In the genomic region with DNA sequence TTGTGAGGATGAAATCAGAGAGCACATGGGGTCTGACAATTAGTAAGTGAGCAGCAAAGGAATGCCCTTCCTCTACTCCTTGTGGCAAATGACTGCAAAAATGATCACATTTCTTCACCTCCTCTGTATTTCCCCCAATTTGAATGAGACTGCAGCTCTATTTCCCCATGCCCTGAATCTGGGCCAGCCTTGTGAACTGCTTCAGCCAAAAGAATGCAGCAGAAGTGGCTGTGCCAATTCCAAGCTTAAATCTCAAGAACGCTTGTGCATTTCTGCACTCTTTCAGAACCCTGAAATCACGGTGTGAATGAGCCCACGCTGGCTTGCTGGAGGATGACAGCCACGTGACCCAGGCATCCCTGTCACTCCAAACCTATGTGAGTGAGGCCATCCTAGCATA, we compare ENCODE assay signal across 21 cellular contexts. TPM values are rescaled to one million over a fixed set of nuclear protein-coding genes. Genes with fewer than 3 reads are reported as not detected.
DNase-seq lines count a peak whose midpoint lies in the region; ATAC-seq and TF ChIP-seq lines count a peak whose summit lies in the region.
"Had no signal": no experiment of that assay in that cellular context is flagged by ENCODE, and none has a peak within 500 bp of the region (broad histone marks: within the 10 kb centered on the region; RNA-seq: fewer than 3 reads in every experiment).

No MANE protein-coding gene starts in this region.

- intact Hi-C loops in right cardiac atrium (cut with DNase I) = no loop called here
- intact Hi-C loops in left ventricle myocardium superior (cut with micrococcal nuclease) = no loop called here
- intact Hi-C loops in body of pancreas (cut with DNase I) = no loop called here
- intact Hi-C loops in left lung (cut with DNase I) = no loop called here
- intact Hi-C loops in upper lobe of right lung (cut with DNase I) = no loop called here

- no peak overlapping the region for H3K27ac ChIP-seq in right cardiac atrium (ENCODE audit: low read length)
- H3K27ac ChIP-seq in body of pancreas = no peak overlapping the region
- peak overlapping the region in 1 of 2 donors; percentile 8 for H3K27ac ChIP-seq in left lung
- H3K27ac ChIP-seq in upper lobe of right lung = no peak overlapping the region
- H3K27ac ChIP-seq: KMS-11, uterus had no signal

- POLR2A ChIA-PET in activated CD8-positive, alpha-beta T cell treated with anti-CD3 and anti-CD28 coated beads, Interleukin-2, amount 10 ng/mL, durations not matched to agents 7 days and 5 days (lab: Charles Lee) = no interaction called here

- DNase-seq in right cardiac atrium (peak in 2 of 3 donors; percentile 58 to 76), left ventricle myocardium superior (no peak), body of pancreas (peak in 1 of 4 donors; percentile 30), left lung (no peak), upper lobe of right lung (no peak)
- no peak for DNase-seq in activated CD8-positive, alpha-beta T cell treated with anti-CD3 and anti-CD28 coated beads, Interleukin-2, amount 10 ng/mL, durations not matched to agents 7 days and 5 days
- DNase-seq: activated CD4-positive, alpha-beta memory T cell treated with anti-CD3 and anti-CD28 coated beads for 36 hours; activated T-cell treated with anti-CD3 and anti-CD28 coated beads, Interleukin-2, amount 50 U/mL, for 48 hours; COR-L47; effector memory CD4-positive, alpha-beta T cell; NCI-H1092; NCI-H2081; NCI-H524; nucleus accumbens; T-helper 1 cell had no signal

- ATAC-seq in right cardiac atrium (peak in 1 of 2 donors; percentile 53), left ventricle myocardium superior (no peak), body of pancreas (peak; percentile 18), left lung (peak; percentile 71), upper lobe of right lung (peak; percentile 65), HG03439 (IDR thresholded peaks at IDR 0.05; ENCODE audit: unreplicated experiment) (no peak)
- no peak for ATAC-seq in activated CD8-positive, alpha-beta T cell treated with anti-CD3 and anti-CD28 coated beads, Interleukin-2, amount 10 ng/mL, durations not matched to agents 7 days and 5 days
- no peak for ATAC-seq in stimulated activated memory B cell treated with anti-CD40 and anti-IgM and Interleukin-4, amounts not matched to agents 10 μg/mL and 1 μg/mL and 100 μg/mL, for 72 hours

- no peak for TF ChIP-seq POLR2A in body of pancreas (IDR thresholded peaks at IDR 0.05)

- H3K36me3 ChIP-seq in body of pancreas (replicated peaks in 1 of 2; ENCODE audit: insufficient read depth in 1 of 2, low read depth in 2 of 2) (peaks cover 0 to 8% of the 10 kb centered on the region in 2 donors), left lung (peaks cover 0 to 95% of the 10 kb centered on the region in 2 donors), upper lobe of right lung (peaks cover 95% of the 10 kb centered on the region)
- H3K36me3 ChIP-seq: uterus had no signal

- H3K4me1 Mint-ChIP-seq in activated CD8-positive, alpha-beta T cell treated with anti-CD3 and anti-CD28 coated beads, Interleukin-2, amount 10 ng/mL, durations not matched to agents 7 days and 5 days (ENCODE audit: low read depth) = peaks cover 23% of the 10 kb centered on the region
- H3K4me1 Mint-ChIP-seq in stimulated activated memory B cell treated with anti-CD40 and anti-IgM and Interleukin-4, amounts not matched to agents 10 μg/mL and 1 μg/mL and 100 μg/mL, for 72 hours = peaks cover 13% of the 10 kb centered on the region

- H3K4me3 ChIP-seq in right cardiac atrium (ENCODE audit: low read length) (no peak overlapping the region), body of pancreas (no peak overlapping the region), left lung (no peak overlapping the region), upper lobe of right lung (no peak overlapping the region)
- H3K4me3 ChIP-seq: uterus had no signal

- 62% methylated on average over 4 of the region's 4 CpGs for WGBS in right cardiac atrium
- WGBS in body of pancreas, 2 donors = 83 to 88% methylated on average over 4 of the region's 4 CpGs

- no peaks in the 10 kb centered on the region for H3K27me3 ChIP-seq in right cardiac atrium (ENCODE audit: control insufficient read depth, insufficient read depth)
- H3K27me3 ChIP-seq in body of pancreas = no peaks in the 10 kb centered on the region
- no peaks in the 10 kb centered on the region for H3K27me3 ChIP-seq in left lung
- no peaks in the 10 kb centered on the region for H3K27me3 ChIP-seq in upper lobe of right lung
- H3K27me3 ChIP-seq: uterus had no signal

- no peaks in the 10 kb centered on the region for H3K9me3 Mint-ChIP-seq in activated CD8-positive, alpha-beta T cell treated with anti-CD3 and anti-CD28 coated beads, Interleukin-2, amount 10 ng/mL, durations not matched to agents 7 days and 5 days (ENCODE audit: insufficient read depth)
- H3K9me3 Mint-ChIP-seq in stimulated activated memory B cell treated with anti-CD40 and anti-IgM and Interleukin-4, amounts not matched to agents 10 μg/mL and 1 μg/mL and 100 μg/mL, for 72 hours = no peaks in the 10 kb centered on the region
- H3K9me3 Mint-ChIP-seq: activated CD4-positive, alpha-beta memory T cell treated with anti-CD3 and anti-CD28 coated beads for 36 hours; activated naive CD4-positive, alpha-beta T cell treated with anti-CD3 and anti-CD28 coated beads, Interleukin-2, amount 50 U/mL, for 72 hours had no signal

- no peak overlapping the region for H3K4me3 Mint-ChIP-seq in activated CD8-positive, alpha-beta T cell treated with anti-CD3 and anti-CD28 coated beads, Interleukin-2, amount 10 ng/mL, durations not matched to agents 7 days and 5 days
- H3K4me3 Mint-ChIP-seq in stimulated activated memory B cell treated with anti-CD40 and anti-IgM and Interleukin-4, amounts not matched to agents 10 μg/mL and 1 μg/mL and 100 μg/mL, for 72 hours = no peak overlapping the region
- H3K4me3 Mint-ChIP-seq: activated CD4-positive, alpha-beta memory T cell treated with anti-CD3 and anti-CD28 coated beads for 36 hours had no signal

- H3K27ac Mint-ChIP-seq in activated CD8-positive, alpha-beta T cell treated with anti-CD3 and anti-CD28 coated beads, Interleukin-2, amount 10 ng/mL, durations not matched to agents 7 days and 5 days = no peak overlapping the region
- H3K27ac Mint-ChIP-seq in stimulated activated memory B cell treated with anti-CD40 and anti-IgM and Interleukin-4, amounts not matched to agents 10 μg/mL and 1 μg/mL and 100 μg/mL, for 72 hours = no peak overlapping the region
- H3K27ac Mint-ChIP-seq: activated CD4-positive, alpha-beta memory T cell treated with anti-CD3 and anti-CD28 coated beads for 36 hours; activated naive CD4-positive, alpha-beta T cell treated with anti-CD3 and anti-CD28 coated beads, Interleukin-2, amount 50 U/mL, for 72 hours had no signal

- CTCF ChIA-PET in activated CD8-positive, alpha-beta T cell treated with anti-CD3 and anti-CD28 coated beads, Interleukin-2, amount 10 ng/mL, durations not matched to agents 7 days and 5 days (lab: Charles Lee) = interaction anchor here (0.9 to 1.6 kb wide), 3 partner anchors 9 to 110 kb away, joined by 3 to 4 read pairs (median 3); no protein-coding TSS in a partner anchor

- H3K4me1 ChIP-seq in right cardiac atrium (ENCODE audit: control insufficient read depth, insufficient read depth, low read length) (no peaks in the 10 kb centered on the region), body of pancreas (no peaks in the 10 kb centered on the region), left lung (peaks cover 11 to 31% of the 10 kb centered on the region in 2 donors), upper lobe of right lung (peaks cover 10% of the 10 kb centered on the region)
- H3K4me1 ChIP-seq: uterus had no signal

- H3K36me3 Mint-ChIP-seq in activated CD8-positive, alpha-beta T cell treated with anti-CD3 and anti-CD28 coated beads, Interleukin-2, amount 10 ng/mL, durations not matched to agents 7 days and 5 days (ENCODE audit: low read depth) = peaks cover 81% of the 10 kb centered on the region
- peaks cover 93% of the 10 kb centered on the region for H3K36me3 Mint-ChIP-seq in stimulated activated memory B cell treated with anti-CD40 and anti-IgM and Interleukin-4, amounts not matched to agents 10 μg/mL and 1 μg/mL and 100 μg/mL, for 72 hours

- H3K9me3 ChIP-seq in right cardiac atrium (ENCODE audit: control insufficient read depth, low read length) (no peaks in the 10 kb centered on the region), body of pancreas (no peaks in the 10 kb centered on the region), left lung (no peaks in the 10 kb centered on the region), upper lobe of right lung (no peaks in the 10 kb centered on the region)
- H3K9me3 ChIP-seq: uterus had no signal

- TF ChIP-seq CTCF in body of pancreas (IDR thresholded peaks at IDR 0.05) = no peak
- TF ChIP-seq CTCF in left lung (IDR thresholded peaks at IDR 0.05) = no peak
- TF ChIP-seq CTCF in upper lobe of right lung (IDR thresholded peaks at IDR 0.05) = no peak

- H3K27me3 Mint-ChIP-seq in activated CD8-positive, alpha-beta T cell treated with anti-CD3 and anti-CD28 coated beads, Interleukin-2, amount 10 ng/mL, durations not matched to agents 7 days and 5 days (ENCODE audit: low read depth) = no peaks in the 10 kb centered on the region
- no peaks in the 10 kb centered on the region for H3K27me3 Mint-ChIP-seq in stimulated activated memory B cell treated with anti-CD40 and anti-IgM and Interleukin-4, amounts not matched to agents 10 μg/mL and 1 μg/mL and 100 μg/mL, for 72 hours
- H3K27me3 Mint-ChIP-seq: activated CD4-positive, alpha-beta memory T cell treated with anti-CD3 and anti-CD28 coated beads for 36 hours had no signal

RNA-seq across cellular contexts. Expression of a gene that starts 9.9 kb away (rescaled TPM):
- 10 to 100 TPM; 24.1 to 37.0 (median 30.7) TPM for total RNA-seq in right cardiac atrium
- 20.7 TPM for polyA plus RNA-seq in right cardiac atrium
- 20.6 TPM for total RNA-seq in left ventricle myocardium superior
- total RNA-seq in body of pancreas = 10 to 100 TPM; 23.1 to 30.0 TPM
- total RNA-seq in left lung = 100 to 1,000 TPM in 1 of 2 donors, 10 to 100 TPM in 1; 95.6 to 185 TPM
- 117 TPM for total RNA-seq in upper lobe of right lung
- total RNA-seq in activated CD8-positive, alpha-beta T cell treated with anti-CD3 and anti-CD28 coated beads, Interleukin-2, amount 10 ng/mL, durations not matched to agents 7 days and 5 days = 100 to 1,000 TPM; 103 to 120 TPM

RNA-seq across cellular contexts. Expression of a gene that starts 26.6 kb away (rescaled TPM):
- total RNA-seq in right cardiac atrium = under 1 TPM in 1 of 4 donors, not detected in 3; 0.23 TPM
- polyA plus RNA-seq in right cardiac atrium = 0.16 TPM
- total RNA-seq in left ventricle myocardium superior = not detected
- total RNA-seq in body of pancreas = not detected
- under 1 TPM in 1 of 2 donors, not detected in 1; 0.34 TPM for total RNA-seq in left lung
- total RNA-seq in upper lobe of right lung = not detected
- total RNA-seq in activated CD8-positive, alpha-beta T cell treated with anti-CD3 and anti-CD28 coated beads, Interleukin-2, amount 10 ng/mL, durations not matched to agents 7 days and 5 days = under 1 TPM in 1 of 2 experiments, not detected in 1; 0.26 TPM
- total RNA-seq: frontal cortex had no signal

RNA-seq across cellular contexts. Expression of a gene that starts 36.1 kb away (rescaled TPM):
- not detected for total RNA-seq in right cardiac atrium
- not detected for polyA plus RNA-seq in right cardiac atrium
- total RNA-seq in left ventricle myocardium superior = not detected
- total RNA-seq in body of pancreas = not detected
- total RNA-seq in left lung = not detected
- not detected for total RNA-seq in upper lobe of right lung
- not detected for total RNA-seq in activated CD8-positive, alpha-beta T cell treated with anti-CD3 and anti-CD28 coated beads, Interleukin-2, amount 10 ng/mL, durations not matched to agents 7 days and 5 days
- total RNA-seq: activated CD4-positive, alpha-beta memory T cell treated with anti-CD3 and anti-CD28 coated beads for 36 hours; activated naive CD4-positive, alpha-beta T cell treated with anti-CD3 and anti-CD28 coated beads, Interleukin-2, amount 50 U/mL, for 72 hours; frontal cortex; uterus had no signal

RNA-seq across cellular contexts. Expression of a gene that starts 43.3 kb away (rescaled TPM):
- total RNA-seq in right cardiac atrium = 1 to 10 TPM in 1 of 4 donors, under 1 TPM in 3; 0.65 to 1.4 (median 0.79) TPM
- 0.97 TPM for polyA plus RNA-seq in right cardiac atrium
- total RNA-seq in left ventricle myocardium superior = 1.0 TPM
- 1 to 10 TPM in 1 of 2 donors, under 1 TPM in 1; 0.99 to 3.4 TPM for total RNA-seq in body of pancreas
- total RNA-seq in left lung = 1 to 10 TPM; 2.5 to 4.8 TPM
- 3.2 TPM for total RNA-seq in upper lobe of right lung
- under 1 TPM; 0.47 to 0.57 TPM for total RNA-seq in activated CD8-positive, alpha-beta T cell treated with anti-CD3 and anti-CD28 coated beads, Interleukin-2, amount 10 ng/mL, durations not matched to agents 7 days and 5 days

Comparison
In these comparisons a context has a peak if more than half of its experiments do, and no peak if none do; other contexts are left out.
1. DNase-seq: peak in right cardiac atrium (2 of 3); none in left ventricle myocardium superior (single experiment), left lung (0 of 2), upper lobe of right lung (single experiment) and activated CD8-positive, alpha-beta T cell treated with anti-CD3 and anti-CD28 coated beads, Interleukin-2, amount 10 ng/mL, durations not matched to agents 7 days and 5 days (single experiment).
2. ATAC-seq: peak in body of pancreas (single experiment), left lung (single experiment) and upper lobe of right lung (single experiment); none in left ventricle myocardium superior (single experiment), activated CD8-positive, alpha-beta T cell treated with anti-CD3 and anti-CD28 coated beads, Interleukin-2, amount 10 ng/mL, durations not matched to agents 7 days and 5 days (single experiment), HG03439 (single experiment) and stimulated activated memory B cell treated with anti-CD40 and anti-IgM and Interleukin-4, amounts not matched to agents 10 μg/mL and 1 μg/mL and 100 μg/mL, for 72 hours (single experiment).